In genomic region chrX:78119521-78120227, GRCh38 we compare ENCODE assay signal across 9 cellular contexts. TPM values are rescaled to one million over a fixed set of nuclear protein-coding genes. Genes with fewer than 3 reads are reported as not detected.
DNase-seq lines count a peak whose midpoint lies in the region; ATAC-seq, FAIRE-seq and TF ChIP-seq lines count a peak whose summit lies in the region.
"Had no signal": no experiment of that assay in that cellular context is flagged by ENCODE, and none has a peak within 500 bp of the region (broad histone marks: within the 10 kb centered on the region; RNA-seq: fewer than 3 reads in every experiment).

No MANE protein-coding gene starts in this region.

- no peak overlapping the region for H3K4me2 ChIP-seq in HCT116 (ENCODE audit: low read length)
- H3K4me2 ChIP-seq in astrocyte (ENCODE audit: low read length), result no peak overlapping the region
- no peak overlapping the region for H3K4me2 ChIP-seq in mesendoderm (ENCODE audit: low read length)
- H3K4me2 ChIP-seq in mesenchymal stem cell (ENCODE audit: low read length, poor library complexity, severe bottlenecking), result no peak overlapping the region

- H3K4ac ChIP-seq in mesendoderm (ENCODE audit: low read depth, low read length), result no peak overlapping the region
- H3K4ac ChIP-seq in mesenchymal stem cell (ENCODE audit: low read depth in 1 of 2, low read length in 2 of 2), result no peak overlapping the region

- H3K36me3 ChIP-seq in HCT116 (ENCODE audit: control insufficient read depth in 1 of 2, insufficient read depth in 2 of 2, low read length in 2 of 2) (peaks cover 50 to 56% of the 10 kb centered on the region in 2 experiments), astrocyte (ENCODE audit: insufficient read depth, low read length) (peaks cover 35% of the 10 kb centered on the region), mesendoderm (ENCODE audit: control insufficient read depth, insufficient read depth, low read length) (no peaks in the 10 kb centered on the region), mesenchymal stem cell (ENCODE audit: control insufficient read depth in 1 of 2, insufficient read depth in 2 of 2, low read depth in 1 of 2, low read length in 2 of 2) (peaks cover 19 to 90% of the 10 kb centered on the region in 2 experiments)

- H3K9me3 Mint-ChIP-seq in astrocyte (ENCODE audit: unreplicated experiment), result no peaks in the 10 kb centered on the region

- H2BK5ac ChIP-seq in mesendoderm (ENCODE audit: low read length) (no peak overlapping the region), mesenchymal stem cell (ENCODE audit: low read depth, low read length, poor library complexity, severe bottlenecking) (no peak overlapping the region)

- H2BK15ac ChIP-seq in mesendoderm (replicated peaks; ENCODE audit: low read depth), result no peak overlapping the region
- H2BK15ac ChIP-seq in mesenchymal stem cell (ENCODE audit: low read depth, poor library complexity, severe bottlenecking), result no peak overlapping the region

- no peak overlapping the region for H2BK120ac ChIP-seq in mesendoderm (ENCODE audit: low read depth, low read length)
- no peak overlapping the region for H2BK120ac ChIP-seq in mesenchymal stem cell (ENCODE audit: low read depth, low read length)

- H3K27ac Mint-ChIP-seq in astrocyte (ENCODE audit: unreplicated experiment), result peak overlapping the region; percentile 26

- no peak overlapping the region for H3K18ac ChIP-seq in mesendoderm (ENCODE audit: low read length)
- no peak overlapping the region for H3K18ac ChIP-seq in mesenchymal stem cell (ENCODE audit: low read depth in 1 of 2, low read length in 2 of 2)

- no peaks in the 10 kb centered on the region for H3K9me3 ChIP-seq in HCT116 (ENCODE audit: control insufficient read depth in 1 of 2, insufficient read depth in 1 of 2, low read depth in 1 of 2, low read length in 2 of 2)
- H3K9me3 ChIP-seq in astrocyte (ENCODE audit: insufficient read depth, low read depth, low read length), result no peaks in the 10 kb centered on the region
- H3K9me3 ChIP-seq in mesenchymal stem cell (ENCODE audit: control insufficient read depth, low read length), result no peaks in the 10 kb centered on the region

- no peak overlapping the region for H3K4me3 Mint-ChIP-seq in astrocyte (ENCODE audit: unreplicated experiment)

- peaks cover 10% of the 10 kb centered on the region for H3K4me1 Mint-ChIP-seq in astrocyte (ENCODE audit: low read depth, unreplicated experiment)

- H3K56ac ChIP-seq in mesendoderm (ENCODE audit: low read length), result no peak overlapping the region

- H3K27me3 ChIP-seq in HCT116 (ENCODE audit: insufficient read depth, low read length) (no peaks in the 10 kb centered on the region), astrocyte (ENCODE audit: insufficient read depth, low read length) (no peaks in the 10 kb centered on the region), mesendoderm (ENCODE audit: insufficient read depth, low read length, poor library complexity) (no peaks in the 10 kb centered on the region), mesenchymal stem cell (ENCODE audit: control insufficient read depth in 1 of 2, insufficient read depth in 1 of 2, low read length in 2 of 2) (no peaks in the 10 kb centered on the region)

- RAD21 ChIA-PET in HCT116 (lab: Charles Lee; ENCODE audit: low non-redundant PET in 1 of 2, low total read pairs in 2 of 2, uncharacterized antibody in 2 of 2, unreplicated experiment in 2 of 2), result no interaction called here

- no peak overlapping the region for H4K91ac ChIP-seq in mesenchymal stem cell (ENCODE audit: low read length)

- H4K8ac ChIP-seq in mesendoderm (ENCODE audit: low read depth, low read length) (no peak overlapping the region), mesenchymal stem cell (ENCODE audit: low read length) (no peak overlapping the region)

- no peaks in the 10 kb centered on the region for H3K27me3 Mint-ChIP-seq in astrocyte (ENCODE audit: low read depth, unreplicated experiment)

- H2AK5ac ChIP-seq in mesendoderm (ENCODE audit: low read length), result no peak overlapping the region
- H2AK5ac ChIP-seq in mesenchymal stem cell (ENCODE audit: low read length, severe bottlenecking), result no peak overlapping the region

- no peaks in the 10 kb centered on the region for H3K4me1 ChIP-seq in HCT116 (ENCODE audit: control insufficient read depth in 1 of 2, insufficient read depth in 2 of 2, low read length in 2 of 2)
- peaks cover 9% of the 10 kb centered on the region for H3K4me1 ChIP-seq in astrocyte (ENCODE audit: insufficient read depth, low read length)
- H3K4me1 ChIP-seq in mesendoderm (ENCODE audit: control insufficient read depth, low read depth, low read length), result no peaks in the 10 kb centered on the region
- H3K4me1 ChIP-seq in mesenchymal stem cell (ENCODE audit: control insufficient read depth, insufficient read depth, low read depth, low read length), result no peaks in the 10 kb centered on the region

- TF ChIP-seq RAD21 in HCT116 (IDR thresholded peaks at IDR 0.05; ENCODE audit: low read depth), result no peak

- no peak overlapping the region for H2BK12ac ChIP-seq in mesenchymal stem cell (ENCODE audit: low read length in 2 of 2)

- TF ChIP-seq CTCF in HCT116 (IDR thresholded peaks at IDR 0.05 in 2 of 3, conservative IDR thresholded peaks at IDR 0.05 in 1 of 3; ENCODE audit: borderline replicate concordance in 1 of 3, insufficient read depth in 1 of 3, low read depth in 2 of 3, low read length in 2 of 3), result peak in 2 of 3 experiments; percentile 24 to 38; a peak in 3 of 6 replicates
- peak; percentile 10 for TF ChIP-seq CTCF in astrocyte (IDR thresholded peaks at IDR 0.05; ENCODE audit: insufficient read depth, low read depth, low read length)

- no peak overlapping the region for H3K27ac ChIP-seq in HCT116 (ENCODE audit: low read depth, low read length)
- no peak overlapping the region for H3K27ac ChIP-seq in astrocyte (ENCODE audit: low read depth, low read length)
- H3K27ac ChIP-seq in mesendoderm (ENCODE audit: low read depth, low read length), result no peak overlapping the region
- no peak overlapping the region for H3K27ac ChIP-seq in mesenchymal stem cell (ENCODE audit: low read length, poor library complexity, severe bottlenecking)

- peak; percentile 63; the same call in 1 of the 2 replicates for ATAC-seq in HCT116

- H4K20me1 ChIP-seq in HCT116 (ENCODE audit: insufficient read depth) (0 out of 2 replicates have a peak, but pooled peaks cover 21% of the 10 kb centered on the region), astrocyte (ENCODE audit: insufficient read depth, low read length) (peaks cover 47% of the 10 kb centered on the region)

- H4K5ac ChIP-seq in mesendoderm (ENCODE audit: low read length), result no peak overlapping the region

- no peaks in the 10 kb centered on the region for H3K79me1 ChIP-seq in mesendoderm (ENCODE audit: low read length)
- H3K79me1 ChIP-seq in mesenchymal stem cell (replicated peaks; ENCODE audit: low read length, poor library complexity, severe bottlenecking), result no peaks in the 10 kb centered on the region

- no peak overlapping the region for H3K23ac ChIP-seq in mesendoderm (ENCODE audit: low read length)
- H3K23ac ChIP-seq in mesenchymal stem cell (ENCODE audit: low read length in 2 of 2), result no peak overlapping the region

- intact Hi-C loops in HCT116 (cut with micrococcal nuclease), result loop anchor here (5.0 kb wide), 1 partner anchor 963 kb away; no protein-coding TSS in a partner anchor

- H2AFZ ChIP-seq in HCT116 (ENCODE audit: low read depth, low read length, poor library complexity, severe bottlenecking) (no peak overlapping the region), astrocyte (ENCODE audit: low read depth, low read length) (no peak overlapping the region), mesenchymal stem cell (ENCODE audit: low read depth, low read length) (no peak overlapping the region)

- no peak overlapping the region for H3K9ac ChIP-seq in HCT116 (ENCODE audit: low read length)
- H3K9ac ChIP-seq in astrocyte (ENCODE audit: low read length), result no peak overlapping the region
- H3K9ac ChIP-seq in mesendoderm (ENCODE audit: low read length), result no peak overlapping the region
- H3K9ac ChIP-seq in mesenchymal stem cell (ENCODE audit: low read length), result no peak overlapping the region

- BruUV-seq in HCT116 (replicated peaks; lab: Mats Ljungman, UMichigan), result no TSS peak

- no CpG with 5 or more reads among the region's 9 CpGs for WGBS in mesendoderm (ENCODE audit: extremely low coverage, insufficient coverage, low lambda C conversion rate)
- 79% methylated on average over 4 of the region's 9 CpGs for WGBS in mesenchymal stem cell

- DNase-seq in NCI-H1417 (lab: John Stamatoyannopoulos, UW), result peak in 2 of 3 experiments; percentile 2 to 26
- no peak for DNase-seq in NCI-H1417 treated with DMSO at 0.1 percent for 48 hours (lab: John Stamatoyannopoulos, UW)
- DNase-seq in HCT116 (ENCODE audit: low read depth, low spot score), result no peak
- DNase-seq in astrocyte (ENCODE audit: low read depth), result no peak
- peak; percentile 33 for DNase-seq in mesendoderm
- no peak for DNase-seq in mesenchymal stem cell
- DNase-seq in anterior cingulate cortex (lab: John Stamatoyannopoulos, UW), result no peak
- DNase-seq in activated CD4-positive, alpha-beta T cell treated with anti-CD3 and anti-CD28 coated beads, Interleukin-2, amount 50 U/mL, for 4 hours, result no peak
- DNase-seq: cortex of kidney had no signal

- no peaks in the 10 kb centered on the region for H3K9me2 ChIP-seq in HCT116 (ENCODE audit: insufficient read depth)

- H3K14ac ChIP-seq in mesenchymal stem cell (ENCODE audit: low read length in 2 of 2), result no peak overlapping the region

- no peak for TF ChIP-seq POLR2A in HCT116 (IDR thresholded peaks at IDR 0.05; ENCODE audit: borderline replicate concordance, extremely low read depth, insufficient read depth, insufficient read length)

- H3K36me3 Mint-ChIP-seq in astrocyte (ENCODE audit: low read depth, unreplicated experiment), result peaks cover 10% of the 10 kb centered on the region

- CTCF ChIA-PET in HCT116 (lab: Charles Lee), result no interaction called here

- no peak overlapping the region for H3K4me3 ChIP-seq in HCT116 (replicated peaks in 1 of 2; ENCODE audit: low read depth in 1 of 2, low read length in 2 of 2)
- H3K4me3 ChIP-seq in astrocyte (ENCODE audit: insufficient read depth, low read depth, low read length), result no peak overlapping the region
- no peak overlapping the region for H3K4me3 ChIP-seq in mesendoderm (ENCODE audit: low read length)
- H3K4me3 ChIP-seq in mesenchymal stem cell (ENCODE audit: insufficient read depth in 1 of 2, low read depth in 1 of 2, low read length in 2 of 2), result no peak overlapping the region

- H3K79me2 ChIP-seq in HCT116 (ENCODE audit: insufficient read depth, low read length) (peaks cover 96% of the 10 kb centered on the region), astrocyte (ENCODE audit: insufficient read depth, low read length) (peaks cover 34% of the 10 kb centered on the region), mesendoderm (ENCODE audit: control insufficient read depth, insufficient read depth, low read length) (no peaks in the 10 kb centered on the region)

- peak; percentile 93 for FAIRE-seq in astrocyte (lab: Jason Lieb, UNC)

- POLR2A ChIA-PET in HCT116 (lab: Charles Lee), result interaction anchor here (1.0 kb wide), 1 partner anchor 15 kb away, joined by 3 read pairs; no protein-coding TSS in a partner anchor

RNA-seq across cellular contexts. Expression of gene PGK1, which starts 15.6 kb away (rescaled TPM):
- total RNA-seq in HCT116 (2021; ENCODE audit: unreplicated experiment) (492 TPM), astrocyte (606 and 665 TPM in 2 replicates)
- 642 and 771 TPM in 2 replicates for polyA plus RNA-seq in HCT116 (2012)
- polyA plus RNA-seq in mesendoderm (2013, experiment 1 of 2), result 194 TPM
- polyA plus RNA-seq in mesendoderm (2013, experiment 2 of 2), result 199 TPM
- 158 TPM for polyA plus RNA-seq in mesenchymal stem cell (2013, experiment 1 of 2)
- polyA plus RNA-seq in mesenchymal stem cell (2013, experiment 2 of 2), result 172 TPM

RNA-seq across cellular contexts. Expression of gene TAF9B, which starts 19.8 kb away (rescaled TPM):
- 16.2 TPM for total RNA-seq in HCT116 (2021; ENCODE audit: unreplicated experiment)
- polyA plus RNA-seq in HCT116 (2012), result 5.9 and 6.6 TPM in 2 replicates
- total RNA-seq in astrocyte, result 7.3 and 9.3 TPM in 2 replicates
- 34.4 TPM for polyA plus RNA-seq in mesendoderm (2013, experiment 1 of 2)
- 33.7 TPM for polyA plus RNA-seq in mesendoderm (2013, experiment 2 of 2)
- 16.3 TPM for polyA plus RNA-seq in mesenchymal stem cell (2013, experiment 1 of 2)
- polyA plus RNA-seq in mesenchymal stem cell (2013, experiment 2 of 2), result 16.6 TPM

Comparison
In these comparisons a context has a peak if more than half of its experiments do, and no peak if none do; other contexts are left out.
1. DNase-seq: peak in NCI-H1417 (2 of 3) and mesendoderm (single experiment); none in NCI-H1417 treated with DMSO at 0.1 percent for 48 hours (single experiment), HCT116 (single experiment), astrocyte (single experiment), mesenchymal stem cell (single experiment), anterior cingulate cortex (0 of 58) and activated CD4-positive, alpha-beta T cell treated with anti-CD3 and anti-CD28 coated beads, Interleukin-2, amount 50 U/mL, for 4 hours (0 of 2).